8 cellular contexts compared by ENCODE assay signal in the genomic region with DNA sequence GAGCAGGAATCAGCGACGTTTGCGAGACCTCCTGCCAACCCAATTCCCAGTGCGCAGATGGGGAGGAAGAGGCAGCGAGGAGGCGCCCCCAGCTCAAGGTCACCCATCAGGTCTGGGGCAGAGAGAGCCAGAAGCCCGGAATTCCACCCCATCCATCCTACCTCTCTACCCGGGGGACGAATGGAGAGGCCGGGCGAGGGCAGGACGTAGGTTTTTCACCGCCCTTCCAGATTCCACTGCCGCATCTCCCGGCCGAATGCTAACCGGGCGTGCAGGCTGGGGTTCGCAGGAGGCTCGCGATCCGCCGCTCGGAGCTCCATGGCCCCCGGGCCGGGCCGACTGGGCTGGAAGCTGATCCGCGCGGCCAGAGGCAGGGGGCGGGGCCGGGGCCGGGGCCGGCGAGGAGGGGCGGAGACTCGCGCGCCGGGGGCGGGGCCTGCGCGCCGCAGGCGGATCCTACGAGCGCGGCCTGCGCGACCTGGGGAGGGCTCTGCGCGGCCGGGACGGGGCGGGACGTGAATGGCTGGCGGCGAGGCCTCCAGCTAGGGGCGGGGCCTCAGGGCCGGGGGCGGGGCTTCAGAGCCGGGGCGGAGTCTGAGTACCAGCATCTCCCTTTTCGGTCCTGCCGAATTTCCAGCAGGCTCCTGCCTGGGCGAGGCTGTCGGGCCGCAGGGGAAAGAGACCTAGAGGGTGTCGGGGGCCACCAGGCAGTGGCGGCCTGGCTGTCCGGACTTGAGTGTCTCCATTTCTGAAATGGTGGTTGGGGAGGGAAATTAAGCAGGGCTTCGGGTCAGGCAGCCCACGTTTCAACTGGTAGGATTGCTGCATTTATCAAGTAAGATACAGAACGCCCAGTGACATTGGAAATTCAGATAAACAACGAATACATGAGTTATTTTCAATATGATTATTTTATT. TPM values are rescaled to one million over a fixed set of nuclear protein-coding genes. Genes with fewer than 3 reads are reported as not detected.
DNase-seq lines count a peak whose midpoint lies in the region; ATAC-seq and TF ChIP-seq lines count a peak whose summit lies in the region.

Gene ST6GALNAC4 (minus strand): TSS at position 377 of the 917 bp plus-strand sequence. CDS start 622 bp downstream, outside the sequence.

- peaks cover 27 to 72% (median 62%) of the 10 kb centered on the region in 4 donors for H3K4me1 ChIP-seq in transverse colon

- peak within 1 kb of the TSS; percentile 42 to 54 (median 53) for H3K4me3 ChIP-seq in transverse colon

- POLR2A ChIA-PET in GM10248 (lab: Yijun Ruan, JAX) = interaction anchor here (0.6 to 2.1 kb wide), 17 partner anchors 8 to 182 kb away, joined by 3 to 9 read pairs (median 3); partner anchors contain the start of genes CDK9 and TOR2A

- peak; percentile 85 for ATAC-seq in HG02610 (IDR thresholded peaks at IDR 0.05; ENCODE audit: unreplicated experiment)

- intact Hi-C loops in cardiac septum (cut with DNase I) (loop anchor here (2.0 to 5.0 kb wide), 5 partner anchors 18 to 306 kb away; partner anchors contain the start of genes AK1, CDK9, FPGS and ST6GALNAC6), posterior cingulate gyrus (cut with DNase I) (loop anchor here (5.0 to 10.0 kb wide), 4 partner anchors 115 to 412 kb away; partner anchors contain the start of genes CDK9, FPGS and STXBP1), transverse colon (cut with DNase I; ENCODE audit: low total_unique reads) (no loop called here)

- H3K27me3 ChIP-seq in transverse colon = peaks cover 3% of the 10 kb centered on the region

- TF ChIP-seq CTCF in GM10248 (IDR thresholded peaks at IDR 0.05; ENCODE audit: control extremely low read depth, extremely low read depth, low read depth, missing control alignments) (no peak), transverse colon (IDR thresholded peaks at IDR 0.05) (no peak)

- DNase-seq in GM10248 (ENCODE audit: extremely low spot score) = peak; percentile 99
- peak; percentile 79 for DNase-seq in NCI-H1105 treated with DMSO at 0.1 percent for 48 hours (lab: John Stamatoyannopoulos, UW)
- DNase-seq in T-helper 1 cell = peak; percentile 92 to 94 (median 93)
- peak; percentile 98 for DNase-seq in cardiac septum (ENCODE audit: low spot score)
- DNase-seq in posterior cingulate gyrus = peak; percentile 88 to 99 (median 94)
- DNase-seq in transverse colon = peak; percentile 96

- no peak for TF ChIP-seq EP300 in transverse colon (IDR thresholded peaks at IDR 0.05; ENCODE audit: low read depth)

- WGBS in adipose tissue, 3 donors = 2 to 3% (median 2%) methylated on average over 60 to 75 of the region's 75 CpGs
- 4 to 20% methylated on average over 1 to 51 of the region's 75 CpGs for WGBS in transverse colon (ENCODE audit: low coverage in 1 of 2), 2 donors

- peak; percentile 28 for TF ChIP-seq POLR2A in transverse colon (IDR thresholded peaks at IDR 0.05)

- in situ Hi-C loops in transverse colon (cut with MboI; ENCODE audit: low pct_ligation_motif_present in 1 of 4, low pct_unique_long_range_greater_than_20kb in 1 of 4, low sequenced_read_pairs in 3 of 4) = loop anchor here in 3 of 4 donors (25.0 kb wide), 2 partner anchors 130 to 330 kb away; partner anchors contain the start of genes CDK9 (in 1 of the 3) and SH2D3C (in 1 of the 3)

- CTCF ChIA-PET in GM10248 (lab: Yijun Ruan, JAX) = interaction anchor here (0.9 to 4.1 kb wide), 11 partner anchors 9 to 182 kb away, joined by 3 to 25 read pairs (median 3); partner anchors contain the start of genes ENG, ST6GALNAC6 and TOR2A

- H3K27ac ChIP-seq in adipose tissue (ENCODE audit: low read depth, low read length) (no peak within 1 kb of the TSS), transverse colon (peak within 1 kb of the TSS; percentile 58 to 84 (median 71))

- no peaks in the 10 kb centered on the region for H3K9me3 ChIP-seq in transverse colon

- H3K36me3 ChIP-seq in transverse colon = no peaks in the 10 kb centered on the region

RNA-seq across cellular contexts. Expression of gene ST6GALNAC4, which starts in this region (rescaled TPM):
- polyA plus RNA-seq in adipose tissue = 10 to 100 TPM; 20.4 to 41.4 (median 25.9) TPM
- total RNA-seq in cardiac septum (48.1 TPM), transverse colon (10 to 100 TPM; 16.7 to 66.1 (median 47.3) TPM)
